2 cellular contexts compared by ENCODE assay signal in the genomic region with DNA sequence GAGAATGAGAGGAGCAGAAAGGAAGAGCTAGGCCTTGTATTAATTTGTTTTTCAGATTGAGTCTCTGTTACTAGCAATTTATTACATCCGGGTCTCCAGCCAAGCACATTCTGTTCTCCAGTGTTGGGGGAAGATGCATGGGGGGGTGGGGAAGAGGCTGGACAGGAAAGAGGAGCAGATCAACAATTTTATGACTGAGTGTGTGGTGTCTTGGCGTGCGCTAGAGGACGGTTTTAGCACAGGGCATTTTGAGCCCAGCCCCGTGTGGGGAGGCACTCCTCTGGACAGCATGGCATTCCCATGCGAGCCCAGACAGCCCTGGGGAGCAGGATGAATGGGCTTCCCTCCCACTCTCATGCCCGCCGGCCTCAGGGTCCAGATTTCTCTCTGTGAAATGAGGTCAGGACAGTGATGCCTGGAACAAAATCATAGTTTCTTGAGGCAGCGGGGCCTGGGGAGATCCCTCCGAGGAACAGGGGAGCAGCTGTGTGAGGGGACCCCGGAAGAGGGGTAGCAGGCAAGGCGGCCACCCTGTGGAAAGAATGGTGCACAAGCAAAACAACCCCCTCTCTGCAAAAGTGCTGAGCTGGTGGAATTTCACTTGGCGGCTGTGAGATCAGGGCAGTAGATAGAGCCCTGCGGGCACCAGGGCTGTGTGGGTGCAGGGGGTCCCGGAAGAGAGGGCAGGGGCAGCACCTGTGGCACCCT.
TF ChIP-seq lines count a peak whose summit lies in the region.

No MANE protein-coding gene starts in this region.

TF ChIP-seq in A549, 52 proteins besides CTCF, POLR2A, EP300 and RAD21 (continued from another document):
- TF ChIP-seq KDM5A (IDR thresholded peaks at IDR 0.05) (no peak), MAFK (IDR thresholded peaks at IDR 0.05; ENCODE audit: partially characterized antibody) (peak; percentile 89), KDM1A (IDR thresholded peaks at IDR 0.05; ENCODE audit: low read depth) (no peak), ZNF302 (CRISPR knock-in tag; IDR thresholded peaks at IDR 0.05) (no peak)
TF ChIP-seq in A549: peak in this region for 1.

TF ChIP-seq in K562, 482 proteins besides CTCF, POLR2A, EP300 and RAD21:
- TF ChIP-seq ZNF280B (CRISPR knock-in tag; IDR thresholded peaks at IDR 0.05) (no peak), C11orf30 (IDR thresholded peaks at IDR 0.05; ENCODE audit: low read depth) (peak; percentile 78), MAFK (IDR thresholded peaks at IDR 0.05; ENCODE audit: low read length) (peak; percentile 67), ARID4B (CRISPR knock-in tag; IDR thresholded peaks at IDR 0.05) (no peak), MAFG (tag; conservative IDR thresholded peaks at IDR 0.05) (peak; percentile 75), PKNOX1 (IDR thresholded peaks at IDR 0.05) (no peak), MAFF (IDR thresholded peaks at IDR 0.05; ENCODE audit: low read length) (peak; percentile 51), ZNF316 (IDR thresholded peaks at IDR 0.05) (peak; percentile 85)
